8 cellular contexts compared by ENCODE assay signal in the genomic region with DNA sequence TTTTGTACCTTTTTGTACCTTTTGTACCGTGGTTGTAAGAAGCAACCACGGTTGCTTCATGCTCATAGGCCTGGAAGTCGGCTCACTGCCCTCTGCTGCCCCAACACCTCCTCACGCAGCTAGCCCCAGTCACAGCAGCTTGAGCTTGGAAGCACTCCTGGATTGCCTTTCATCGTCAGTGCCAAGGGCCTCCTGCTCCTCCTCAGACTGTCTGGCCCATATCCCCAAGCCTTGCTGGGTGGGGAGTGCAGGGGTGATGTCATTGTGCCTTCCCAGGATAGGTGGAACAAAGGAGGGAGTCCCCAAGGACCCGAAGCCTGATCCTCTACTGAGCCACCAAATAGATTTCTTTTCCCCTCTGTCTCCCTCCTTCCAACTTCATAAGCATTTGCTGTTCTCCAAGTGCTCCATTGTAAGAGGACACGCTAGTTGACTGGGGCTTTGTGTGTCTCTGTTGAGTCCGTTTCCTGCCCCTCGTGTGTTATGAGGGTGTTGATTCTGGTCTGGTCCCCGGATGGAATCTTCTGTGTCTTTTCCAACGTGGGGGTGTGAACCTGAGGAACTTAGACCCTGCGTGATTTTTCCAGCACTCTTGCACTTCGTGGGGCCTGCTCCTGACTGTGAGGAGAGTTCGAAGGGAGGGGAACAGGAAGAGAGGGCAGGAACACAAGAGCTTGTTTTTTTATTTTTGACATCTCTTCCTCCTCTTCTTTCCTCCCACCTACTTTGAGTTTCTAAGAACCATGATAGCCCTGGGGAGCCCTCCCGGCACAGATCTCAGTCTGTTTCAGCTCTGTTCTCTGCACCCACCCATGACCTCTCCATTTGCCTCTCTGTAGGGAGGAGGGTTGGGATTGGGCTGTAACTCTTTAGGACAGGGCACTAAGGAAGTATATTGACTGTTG.
DNase-seq lines count a peak whose midpoint lies in the region; ATAC-seq and TF ChIP-seq lines count a peak whose summit lies in the region.

No MANE protein-coding gene starts in this region.

- H3K27me3 ChIP-seq in esophagus (ENCODE audit: control insufficient read depth in 1 of 2, insufficient read depth in 2 of 2, low read length in 2 of 2) (no peaks in the 10 kb centered on the region), neutrophil (no peaks in the 10 kb centered on the region), Caco-2 (replicated peaks; ENCODE audit: control insufficient read depth, insufficient read depth, low read length) (no peaks in the 10 kb centered on the region), osteoblast (ENCODE audit: insufficient read depth, low read length) (no peaks in the 10 kb centered on the region)

- H3K4me2 ChIP-seq in OCI-LY7 (ENCODE audit: low read length) (peak overlapping the region; percentile 59), osteoblast (ENCODE audit: insufficient read depth, low read length) (no peak overlapping the region)

- WGBS in esophagus, 2 donors, result 61 to 62% methylated on average over 15 of the region's 15 CpGs

- peaks cover 1% of the 10 kb centered on the region; the same call in 1 of the 2 replicates for H4K20me1 ChIP-seq in OCI-LY7 (ENCODE audit: insufficient read depth, low read length)
- H4K20me1 ChIP-seq in osteoblast (ENCODE audit: insufficient read depth, low read length), result peaks cover 42% of the 10 kb centered on the region

- H3K36me3 ChIP-seq in OCI-LY7 (ENCODE audit: insufficient read depth, low read length), result peaks cover 28% of the 10 kb centered on the region
- no peaks in the 10 kb centered on the region for H3K36me3 ChIP-seq in esophagus (ENCODE audit: control insufficient read depth in 2 of 2, insufficient read depth in 2 of 2, low read length in 1 of 2)
- H3K36me3 ChIP-seq in neutrophil, result no peaks in the 10 kb centered on the region
- H3K36me3 ChIP-seq in Caco-2 (ENCODE audit: control insufficient read depth, insufficient read depth, low read length), result peaks cover 4% of the 10 kb centered on the region
- peaks cover 11% of the 10 kb centered on the region for H3K36me3 ChIP-seq in osteoblast (ENCODE audit: insufficient read depth, low read length)

- H3K27me3 Mint-ChIP-seq in CD14-positive monocyte (ENCODE audit: low read depth in 3 of 3) (peaks cover 0 to 2% (median 0%) of the 10 kb centered on the region in 3 donors), Caco-2 (ENCODE audit: insufficient read depth, unreplicated experiment) (no peaks in the 10 kb centered on the region)

- peaks cover 65% of the 10 kb centered on the region for H3K4me1 ChIP-seq in OCI-LY7 (ENCODE audit: insufficient read depth, low read length, poor library complexity, severe bottlenecking)
- H3K4me1 ChIP-seq in esophagus (ENCODE audit: control insufficient read depth in 2 of 2, insufficient read depth in 2 of 2, low read length in 1 of 2), result peaks cover 13 to 26% of the 10 kb centered on the region in 2 donors
- H3K4me1 ChIP-seq in neutrophil (ENCODE audit: control insufficient read depth in 1 of 2, insufficient read depth in 1 of 2, low read depth in 1 of 2, low read length in 1 of 2), result peaks cover 79 to 87% of the 10 kb centered on the region in 2 experiments
- peaks cover 9% of the 10 kb centered on the region for H3K4me1 ChIP-seq in Caco-2
- peaks cover 6% of the 10 kb centered on the region for H3K4me1 ChIP-seq in osteoblast (ENCODE audit: insufficient read depth, low read length)

- H3K9me2 ChIP-seq in OCI-LY7 (ENCODE audit: insufficient read depth, low read length), result no peaks in the 10 kb centered on the region

- H3K79me2 ChIP-seq in OCI-LY7 (ENCODE audit: insufficient read depth, low read depth, low read length), result peaks cover 65% of the 10 kb centered on the region; the same call in 1 of the 2 replicates
- peaks cover 93% of the 10 kb centered on the region for H3K79me2 ChIP-seq in osteoblast (ENCODE audit: insufficient read depth, low read length)

- H3K27ac ChIP-seq in OCI-LY7 (ENCODE audit: low read depth, low read length, poor library complexity, severe bottlenecking) (no peak overlapping the region), esophagus (ENCODE audit: low read depth in 2 of 2, low read length in 1 of 2) (peak overlapping the region; percentile 40 to 56), neutrophil (peak overlapping the region; percentile 86), osteoblast (ENCODE audit: low read depth, low read length) (no peak overlapping the region)

- H3K4me3 Mint-ChIP-seq in CD14-positive monocyte, result peak overlapping the region in 1 of 2 donors; percentile 64
- no peak overlapping the region for H3K4me3 Mint-ChIP-seq in Caco-2 (ENCODE audit: unreplicated experiment)

- H3K36me3 Mint-ChIP-seq in CD14-positive monocyte (peaks cover 28 to 29% of the 10 kb centered on the region in 2 donors), Caco-2 (ENCODE audit: insufficient read depth, unreplicated experiment) (peaks cover 95% of the 10 kb centered on the region)

- H3K9me3 Mint-ChIP-seq in CD14-positive monocyte (no peaks in the 10 kb centered on the region), Caco-2 (ENCODE audit: unreplicated experiment) (no peaks in the 10 kb centered on the region)

- CTCF ChIA-PET in OCI-LY7 (lab: Charles Lee; ENCODE audit: unreplicated experiment) (interaction anchor here (0.6 to 1.9 kb wide), 3 partner anchors 11 to 487 kb away, joined by 3 to 5 read pairs (median 4); no protein-coding TSS in a partner anchor), Caco-2 (lab: Charles Lee) (no interaction called here)

- BruUV-seq in OCI-LY7 (replicated peaks; lab: Mats Ljungman, UMichigan), result no TSS peak
- BruUV-seq in Caco-2 (replicated peaks; lab: Mats Ljungman, UMichigan), result no TSS peak

- no peak for DNase-seq in CD14-positive monocyte (ENCODE audit: low spot score)
- no peak for DNase-seq in OCI-LY7 (ENCODE audit: low spot score)
- no peak for DNase-seq in Caco-2
- DNase-seq in osteoblast (ENCODE audit: insufficient read length, low spot score, missing footprints), result no peak
- no peak for DNase-seq in NCI-H146 treated with DMSO at 0.1 percent for 48 hours (lab: John Stamatoyannopoulos, UW; ENCODE audit: unreplicated experiment)

- no peaks in the 10 kb centered on the region for H3K9me3 ChIP-seq in OCI-LY7 (ENCODE audit: low read length)
- H3K9me3 ChIP-seq in esophagus (ENCODE audit: control insufficient read depth in 2 of 2, insufficient read depth in 1 of 2, low read depth in 1 of 2, low read length in 1 of 2), result no peaks in the 10 kb centered on the region
- H3K9me3 ChIP-seq in neutrophil, result no peaks in the 10 kb centered on the region
- no peaks in the 10 kb centered on the region for H3K9me3 ChIP-seq in Caco-2
- no peaks in the 10 kb centered on the region for H3K9me3 ChIP-seq in osteoblast (ENCODE audit: low read depth, low read length)

- intact Hi-C loops in CD14-positive monocyte (cut with micrococcal nuclease), result no loop called here
- intact Hi-C loops in OCI-LY7 (cut with micrococcal nuclease; ENCODE audit: unreplicated experiment), result no loop called here
- intact Hi-C loops in Caco-2 (cut with micrococcal nuclease; ENCODE audit: unreplicated experiment), result no loop called here

- H3K4me3 ChIP-seq in OCI-LY7 (ENCODE audit: low read depth, low read length, poor library complexity, severe bottlenecking) (no peak overlapping the region), esophagus (ENCODE audit: low read depth in 1 of 2, low read length in 2 of 2) (no peak overlapping the region), neutrophil (ENCODE audit: low read depth in 1 of 2, low read length in 1 of 2) (peak overlapping the region; percentile 31 to 39), Caco-2 (ENCODE audit: low read depth, low read length) (no peak overlapping the region), osteoblast (ENCODE audit: insufficient read depth, low read length) (no peak overlapping the region)

- POLR2A ChIA-PET in OCI-LY7 (lab: Charles Lee) (interaction anchor here (1.4 to 3.8 kb wide), 4 partner anchors 10 to 38 kb away, joined by 3 to 29 read pairs (median 4); no protein-coding TSS in a partner anchor), Caco-2 (lab: Charles Lee) (no interaction called here)

- no peak for TF ChIP-seq CTCF in CD14-positive monocyte (IDR thresholded peaks at IDR 0.05)
- TF ChIP-seq CTCF in OCI-LY7 (conservative IDR thresholded peaks at IDR 0.05; ENCODE audit: low read length), result no peak
- TF ChIP-seq CTCF in neutrophil (IDR thresholded peaks at IDR 0.05), result no peak
- TF ChIP-seq CTCF in Caco-2 (IDR thresholded peaks at IDR 0.05; ENCODE audit: insufficient read depth in 1 of 2, low read depth in 1 of 2, low read length in 1 of 2, severe bottlenecking in 1 of 2, unreplicated experiment in 1 of 2), result no peak
- TF ChIP-seq CTCF in osteoblast (IDR thresholded peaks at IDR 0.05; ENCODE audit: extremely low read depth, low read depth, low read length), result no peak

- H2AFZ ChIP-seq in OCI-LY7 (ENCODE audit: low read length) (no peak overlapping the region), osteoblast (ENCODE audit: low read length) (no peak overlapping the region)

- H3K4me1 Mint-ChIP-seq in CD14-positive monocyte, result peaks cover 33% of the 10 kb centered on the region
- H3K4me1 Mint-ChIP-seq in Caco-2 (ENCODE audit: low read depth, unreplicated experiment), result peaks cover 25% of the 10 kb centered on the region

- H3K27ac Mint-ChIP-seq in CD14-positive monocyte (peak overlapping the region in 5 of 7 donors; percentile 34 to 86 (median 68)), Caco-2 (ENCODE audit: unreplicated experiment) (no peak overlapping the region)

- no peak for ATAC-seq in HG03457 (IDR thresholded peaks at IDR 0.05; ENCODE audit: unreplicated experiment)

Comparison
In these comparisons a context has a peak if more than half of its experiments do, and no peak if none do; other contexts are left out.
1. H3K27ac ChIP-seq: peak in esophagus (2 of 2) and neutrophil (single experiment); none in OCI-LY7 (single experiment) and osteoblast (single experiment).
2. H3K4me3 ChIP-seq: peak in neutrophil (2 of 2); none in OCI-LY7 (single experiment), esophagus (0 of 2), Caco-2 (single experiment) and osteoblast (single experiment).